ENCODE assay signal across 5 cellular contexts in the genomic region with DNA sequence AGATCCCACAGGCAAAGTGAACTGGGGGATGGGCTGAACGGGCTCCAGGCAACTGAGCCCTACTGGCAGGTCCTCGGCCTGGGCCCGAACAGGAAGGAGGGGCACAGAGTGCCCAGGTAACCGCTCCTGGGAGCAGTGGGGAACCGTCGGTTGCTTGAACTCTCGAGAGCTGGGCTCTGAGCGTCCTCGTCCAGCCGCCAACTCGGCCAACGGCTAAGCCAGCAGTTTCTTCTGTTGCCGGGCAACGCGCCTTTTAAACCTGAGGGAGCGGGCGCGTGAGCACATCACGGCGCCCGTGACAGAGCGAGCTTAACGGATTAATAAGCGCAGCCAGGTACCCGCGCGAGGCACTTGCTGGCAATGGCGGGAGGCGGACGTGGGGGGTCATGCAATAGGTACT. TPM values are rescaled to one million over a fixed set of nuclear protein-coding genes. Genes with fewer than 3 reads are reported as not detected.
"Had no signal": no experiment of that assay in that cellular context is flagged by ENCODE, and none has a peak within 500 bp of the region (broad histone marks: within the 10 kb centered on the region; RNA-seq: fewer than 3 reads in every experiment).

Gene GGTLC2 (plus strand): TSS at position 301 of the 400 bp plus-strand sequence. CDS start 1,732 bp downstream, outside the sequence.

RNA-seq across cellular contexts. Expression of gene GGTLC2, which starts in this region (rescaled TPM):
- polyA plus RNA-seq: hepatocyte, immature natural killer cell, keratinocyte, liver, mammary epithelial cell had no signal
